In the genomic region with DNA sequence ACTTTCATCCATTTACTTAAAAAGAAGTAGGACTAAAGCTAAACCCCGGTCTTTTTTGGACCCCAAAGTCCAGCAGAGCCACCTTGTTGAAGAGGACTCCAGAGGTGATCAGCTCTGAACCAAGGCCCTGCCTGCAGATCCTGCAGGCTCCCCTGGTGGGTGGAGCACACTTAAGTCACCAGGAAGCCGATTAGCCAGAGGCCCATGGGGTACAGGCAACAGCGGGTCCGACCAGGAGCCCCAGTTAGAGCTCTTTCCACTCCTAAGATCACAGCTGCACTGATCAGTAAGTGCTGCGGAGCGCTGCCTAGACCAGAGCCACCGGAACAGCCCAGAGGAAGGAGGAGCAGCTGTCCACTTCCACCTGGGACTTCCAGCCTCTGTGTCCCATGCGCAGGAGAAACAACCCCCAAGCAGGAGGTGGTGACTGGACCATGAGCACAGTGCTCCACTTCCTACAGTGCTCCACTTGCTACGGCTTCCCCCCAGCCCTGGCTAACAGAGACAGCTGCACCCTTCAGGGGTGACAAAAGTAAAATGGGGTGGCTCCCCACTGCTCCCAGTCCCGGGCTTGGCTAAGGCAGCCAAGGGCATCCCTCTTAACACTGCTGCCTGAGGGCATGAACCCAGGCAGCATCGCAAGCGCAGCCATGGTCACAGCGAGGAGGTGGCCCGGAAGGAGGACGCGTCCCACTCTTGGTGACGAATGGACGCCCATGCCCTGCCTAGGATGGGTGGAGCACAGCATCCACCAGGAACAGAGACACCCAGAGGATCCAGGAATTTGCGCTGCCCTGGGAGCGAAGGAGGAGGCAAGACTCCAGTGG, we compare ENCODE assay signal across 17 cellular contexts.
"Had no signal": no experiment of that assay in that cellular context is flagged by ENCODE, and none has a peak within 500 bp of the region (broad histone marks: within the 10 kb centered on the region; RNA-seq: fewer than 3 reads in every experiment).

No MANE protein-coding gene starts in this region.

- ATAC-seq: activated T-helper 17 cell treated with anti-CD3 and anti-CD28 coated beads, Interleukin-2, amount 50 U/mL, for 72 hours; effector memory CD8-positive, alpha-beta T cell; left colon; mucosa of descending colon; naive thymus-derived CD8-positive, alpha-beta T cell; psoas muscle; stimulated activated memory B cell treated with anti-CD40 and anti-IgM and Interleukin-4, amounts not matched to agents 10 μg/mL and 1 μg/mL and 100 μg/mL, for 72 hours; T-helper 17 cell had no signal

- H3K4me1 ChIP-seq: psoas muscle, spleen had no signal

- H3K9me3 Mint-ChIP-seq: activated naive CD4-positive, alpha-beta T cell treated with anti-CD3 and anti-CD28 coated beads for 36 hours; activated T-helper 17 cell treated with anti-CD3 and anti-CD28 coated beads, Interleukin-2, amount 50 U/mL, for 72 hours; dendritic cell treated with granulocyte-macrophage colony-stimulating factor and Interleukin-4, amounts not matched to agents 40 ng/mL and 50 ng/mL, for 4 days; effector memory CD8-positive, alpha-beta T cell; naive thymus-derived CD8-positive, alpha-beta T cell; stimulated activated memory B cell treated with anti-CD40 and anti-IgM and Interleukin-4, amounts not matched to agents 10 μg/mL and 1 μg/mL and 100 μg/mL, for 72 hours had no signal

- H3K27me3 ChIP-seq: right lobe of liver, spleen had no signal

- H3K4me1 Mint-ChIP-seq: stimulated activated memory B cell treated with anti-CD40 and anti-IgM and Interleukin-4, amounts not matched to agents 10 μg/mL and 1 μg/mL and 100 μg/mL, for 72 hours had no signal

- H3K27me3 Mint-ChIP-seq: activated T-helper 17 cell treated with anti-CD3 and anti-CD28 coated beads, Interleukin-2, amount 50 U/mL, for 72 hours; dendritic cell treated with granulocyte-macrophage colony-stimulating factor and Interleukin-4, amounts not matched to agents 40 ng/mL and 50 ng/mL, for 4 days; effector memory CD8-positive, alpha-beta T cell; naive thymus-derived CD8-positive, alpha-beta T cell; stimulated activated memory B cell treated with anti-CD40 and anti-IgM and Interleukin-4, amounts not matched to agents 10 μg/mL and 1 μg/mL and 100 μg/mL, for 72 hours; T-helper 17 cell had no signal

- H3K9me3 ChIP-seq: mucosa of descending colon, psoas muscle, right lobe of liver, spleen had no signal

- H3K4me3 Mint-ChIP-seq: activated naive CD4-positive, alpha-beta T cell treated with anti-CD3 and anti-CD28 coated beads for 36 hours; activated T-helper 17 cell treated with anti-CD3 and anti-CD28 coated beads, Interleukin-2, amount 50 U/mL, for 72 hours; dendritic cell treated with granulocyte-macrophage colony-stimulating factor and Interleukin-4, amounts not matched to agents 40 ng/mL and 50 ng/mL, for 4 days; effector memory CD8-positive, alpha-beta T cell; naive thymus-derived CD8-positive, alpha-beta T cell; stimulated activated memory B cell treated with anti-CD40 and anti-IgM and Interleukin-4, amounts not matched to agents 10 μg/mL and 1 μg/mL and 100 μg/mL, for 72 hours; T-helper 17 cell had no signal

- H3K27ac ChIP-seq: psoas muscle, right lobe of liver, spleen had no signal

- DNase-seq: activated CD4-positive, alpha-beta T cell treated with anti-CD3 and anti-CD28 coated beads, Interleukin-2, amount 50 U/mL, for 4 hours; activated CD4-positive, CD25-positive, alpha-beta regulatory T cell treated with anti-CD3 and anti-CD28 coated beads, Interleukin-2, amount 50 U/mL, for 72 hours; activated naive CD4-positive, alpha-beta T cell treated with anti-CD3 and anti-CD28 coated beads for 36 hours; central memory CD4-positive, alpha-beta T cell; effector memory CD8-positive, alpha-beta T cell; left colon; mammary epithelial cell; mucosa of descending colon; naive thymus-derived CD8-positive, alpha-beta T cell; psoas muscle; right lobe of liver; spleen; stimulated activated CD4-positive, alpha-beta T cell treated with anti-CD3 and anti-CD28 coated beads, Interleukin-1b, Interleukin-23, amount 100 ng/mL, for 48 hours; T-helper 17 cell had no signal

- H3K27ac Mint-ChIP-seq: activated naive CD4-positive, alpha-beta T cell treated with anti-CD3 and anti-CD28 coated beads for 36 hours; activated T-helper 17 cell treated with anti-CD3 and anti-CD28 coated beads, Interleukin-2, amount 50 U/mL, for 72 hours; dendritic cell treated with granulocyte-macrophage colony-stimulating factor and Interleukin-4, amounts not matched to agents 40 ng/mL and 50 ng/mL, for 4 days; naive thymus-derived CD8-positive, alpha-beta T cell; stimulated activated memory B cell treated with anti-CD40 and anti-IgM and Interleukin-4, amounts not matched to agents 10 μg/mL and 1 μg/mL and 100 μg/mL, for 72 hours had no signal
